ENCODE assay signal across 17 cellular contexts in the genomic region with DNA sequence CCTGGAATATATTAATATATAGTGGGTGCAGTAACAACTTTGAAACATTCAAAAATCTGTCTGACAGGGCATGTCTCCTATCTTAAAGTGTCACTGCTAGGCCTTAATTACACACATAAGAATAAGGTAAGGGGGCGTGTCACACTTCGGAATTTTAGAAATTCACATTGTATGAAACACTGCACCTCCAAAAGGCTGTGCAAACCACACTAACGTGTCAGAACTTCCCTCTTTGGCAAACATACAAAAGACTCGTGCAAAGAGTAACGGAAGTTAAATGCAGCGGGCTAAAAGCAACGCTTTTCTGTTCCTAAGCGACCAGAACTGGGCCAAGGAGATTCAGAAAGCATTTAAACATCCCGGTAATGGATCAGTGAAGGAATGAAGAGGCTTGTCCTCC.
"Had no signal": no experiment of that assay in that cellular context is flagged by ENCODE, and none has a peak within 500 bp of the region (broad histone marks: within the 10 kb centered on the region; RNA-seq: fewer than 3 reads in every experiment).

No MANE protein-coding gene starts in this region.

- ATAC-seq: natural killer cell, right cardiac atrium had no signal

- H3K27ac ChIP-seq: left ventricle myocardium inferior had no signal

- H3K36me3 ChIP-seq: esophagus squamous epithelium, left ventricle myocardium inferior had no signal

- H3K9me3 ChIP-seq: esophagus squamous epithelium, left ventricle myocardium inferior, testis had no signal

- DNase-seq: activated CD4-positive, alpha-beta memory T cell treated with anti-CD3 and anti-CD28 coated beads for 36 hours; activated CD4-positive, alpha-beta T cell treated with anti-CD3 and anti-CD28 coated beads for 1 hour; activated naive CD4-positive, alpha-beta T cell treated with anti-CD3 and anti-CD28 coated beads, Interleukin-2, amount 10 ng/mL, durations not matched to agents 7 days and 5 days; activated T-cell treated with anti-CD3 and anti-CD28 coated beads, Interleukin-2, amount 50 U/mL, for 24 hours; dorsolateral prefrontal cortex; endodermal cell; esophagus squamous epithelium; hippocampal formation; left ventricle myocardium inferior; mesenchymal stem cell; natural killer cell; occipital lobe; stimulated activated CD4-positive, alpha-beta T cell treated with anti-CD3 and anti-CD28 coated beads, Interleukin-4, amount 100 ng/mL, for 4 hours; stimulated activated CD8-positive, alpha-beta memory T cell treated with anti-CD3 and anti-CD28 coated beads, Interleukin-4, amount 100 ng/mL, for 48 hours; testis had no signal

- H3K27me3 ChIP-seq: esophagus squamous epithelium, testis had no signal

- H3K4me3 ChIP-seq: dorsolateral prefrontal cortex, esophagus squamous epithelium, left ventricle myocardium inferior, skin epidermis, testis had no signal
